ENCODE assay signal across 13 cellular contexts in the genomic region with DNA sequence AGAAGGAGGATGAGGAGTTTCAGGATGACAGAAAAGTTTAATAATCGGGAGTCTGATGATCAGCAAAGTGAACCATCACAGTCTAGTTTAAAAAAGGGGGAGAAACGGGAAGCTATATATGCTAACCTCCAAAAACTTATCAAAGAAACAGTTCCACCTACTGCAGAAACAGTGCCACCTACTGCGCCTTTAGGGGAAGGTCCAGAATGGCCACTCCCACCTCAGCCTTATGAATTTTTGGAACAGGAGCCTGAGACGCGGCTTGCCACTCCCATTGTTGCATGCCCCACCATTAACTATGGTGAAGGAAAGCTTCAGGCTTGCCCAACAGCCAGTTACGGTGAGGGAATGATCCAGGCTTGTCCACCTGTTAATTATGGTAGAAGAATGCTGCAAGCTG.
DNase-seq lines count a peak whose midpoint lies in the region; TF ChIP-seq lines count a peak whose summit lies in the region.
"Had no signal": no experiment of that assay in that cellular context is flagged by ENCODE, and none has a peak within 500 bp of the region (broad histone marks: within the 10 kb centered on the region; RNA-seq: fewer than 3 reads in every experiment).

No MANE protein-coding gene starts in this region.

- H3K4me3 ChIP-seq in LNCaP clone FGC (ENCODE audit: low read depth, low read length), result no peak overlapping the region

- no peak overlapping the region for H3K27ac ChIP-seq in VCaP

- CTCF ChIA-PET in GM10248 (lab: Yijun Ruan, JAX), result interaction anchor here (1.9 kb wide), 1 partner anchor 10 kb away, joined by 6 read pairs; no protein-coding TSS in a partner anchor

- DNase-seq in A172 (ENCODE audit: low spot score) (peak; percentile 43), GM10248 (ENCODE audit: extremely low spot score) (no peak), LNCaP clone FGC (ENCODE audit: low read depth) (no peak), T-helper 2 cell (no peak), kidney glomerular epithelial cell (lab: John Stamatoyannopoulos, UW) (no peak), GOT3 (lab: John Stamatoyannopoulos, UW) (no peak)
- no peak for DNase-seq in stimulated activated CD4-positive, alpha-beta T cell treated with anti-CD3 and anti-CD28 coated beads, Interleukin-15, amount 100 ng/mL, for 24 hours
- DNase-seq: anterior cingulate cortex; effector CD4-positive, alpha-beta T cell; glutamatergic neuron; NCI-H1105; stimulated activated CD8-positive, alpha-beta memory T cell treated with anti-CD3 and anti-CD28 coated beads, Interleukin-4, amount 100 ng/mL, for 48 hours had no signal

- TF ChIP-seq CTCF in GM10248 (IDR thresholded peaks at IDR 0.05; ENCODE audit: control extremely low read depth, extremely low read depth, low read depth, missing control alignments) (peak; percentile 13), LNCaP clone FGC (IDR thresholded peaks at IDR 0.05; ENCODE audit: control insufficient read depth, extremely low read depth, insufficient read depth) (peak; percentile 45), VCaP (conservative IDR thresholded peaks at IDR 0.05) (peak; percentile 45)

- POLR2A ChIA-PET in GM10248 (lab: Yijun Ruan, JAX), result no interaction called here
